In genomic region chr6:129759851-129760595, GRCh38 we compare ENCODE assay signal across 27 cellular contexts.
"Had no signal": no experiment of that assay in that cellular context is flagged by ENCODE, and none has a peak within 500 bp of the region (broad histone marks: within the 10 kb centered on the region; RNA-seq: fewer than 3 reads in every experiment).

No MANE protein-coding gene starts in this region.

- H3K27me3 ChIP-seq: ovary, right lobe of liver, upper lobe of left lung, vagina had no signal

- H3K27ac Mint-ChIP-seq: activated naive CD4-positive, alpha-beta T cell treated with anti-CD3 and anti-CD28 coated beads for 36 hours; activated naive CD8-positive, alpha-beta T cell treated with anti-CD3 and anti-CD28 coated beads, Interleukin-2, amount 10 ng/mL, durations not matched to agents 7 days and 5 days; effector memory CD8-positive, alpha-beta T cell; nephron; progenitor cell of endocrine pancreas; stimulated activated memory B cell treated with anti-CD40 and anti-IgM and Interleukin-4, amounts not matched to agents 10 μg/mL and 1 μg/mL and 100 μg/mL, for 72 hours; stimulated activated naive CD8-positive, alpha-beta T cell treated with anti-CD3 and anti-CD28 coated beads, Interleukin-15, amount 100 ng/mL, for 72 hours; T-helper 2 cell treated with Interferon-gamma antibody and Interleukin-4, amounts not matched to agents 5 μg/mL and 100 μg/mL, for 36 hours had no signal

- H3K4me1 ChIP-seq: lower lobe of right lung, right lobe of liver, upper lobe of left lung, vagina had no signal

- H3K27ac ChIP-seq: lower lobe of right lung, ovary, right lobe of liver, upper lobe of left lung, vagina had no signal

- H3K4me1 Mint-ChIP-seq: stimulated activated memory B cell treated with anti-CD40 and anti-IgM and Interleukin-4, amounts not matched to agents 10 μg/mL and 1 μg/mL and 100 μg/mL, for 72 hours; stimulated activated naive CD8-positive, alpha-beta T cell treated with anti-CD3 and anti-CD28 coated beads, Interleukin-15, amount 100 ng/mL, for 72 hours had no signal

- H3K4me3 Mint-ChIP-seq: activated naive CD4-positive, alpha-beta T cell treated with anti-CD3 and anti-CD28 coated beads for 36 hours; activated naive CD8-positive, alpha-beta T cell treated with anti-CD3 and anti-CD28 coated beads, Interleukin-2, amount 10 ng/mL, durations not matched to agents 7 days and 5 days; effector memory CD8-positive, alpha-beta T cell; nephron; stimulated activated memory B cell treated with anti-CD40 and anti-IgM and Interleukin-4, amounts not matched to agents 10 μg/mL and 1 μg/mL and 100 μg/mL, for 72 hours; stimulated activated naive CD8-positive, alpha-beta T cell treated with anti-CD3 and anti-CD28 coated beads, Interleukin-15, amount 100 ng/mL, for 72 hours; T-helper 2 cell treated with Interferon-gamma antibody and Interleukin-4, amounts not matched to agents 5 μg/mL and 100 μg/mL, for 36 hours had no signal

- H3K9me3 ChIP-seq: lower lobe of right lung, ovary, right lobe of liver, upper lobe of left lung, vagina had no signal

- DNase-seq: activated CD4-positive, alpha-beta T cell treated with anti-CD3 and anti-CD28 coated beads for 4 hours; activated CD4-positive, alpha-beta T cell treated with anti-CD3 and anti-CD28 coated beads, Interleukin-2, amount 50 U/mL, for 48 hours; activated CD8-positive, alpha-beta memory T cell treated with anti-CD3 and anti-CD28 coated beads for 24 hours; activated effector memory CD4-positive, alpha-beta T cell treated with anti-CD3 and anti-CD28 coated beads, Interleukin-2, amount 50 U/mL, for 16 hours; activated naive CD4-positive, alpha-beta T cell treated with anti-CD3 and anti-CD28 coated beads for 36 hours; activated naive CD8-positive, alpha-beta T cell treated with anti-CD3 and anti-CD28 coated beads, Interleukin-2, amount 10 ng/mL, durations not matched to agents 7 days and 5 days; amygdala; caudate nucleus; cortex of kidney; effector memory CD8-positive, alpha-beta T cell; kidney glomerular epithelial cell; lower lobe of right lung; mesenchymal stem cell; ovary; right lobe of liver; stimulated activated CD4-positive, alpha-beta T cell treated with anti-CD3 and anti-CD28 coated beads, Interleukin-1b, Interleukin-23, amount 100 ng/mL, for 48 hours; stimulated activated CD4-positive, alpha-beta T cell treated with anti-CD3 and anti-CD28 coated beads, Interleukin-4, amount 100 ng/mL, for 4 hours; stimulated activated CD8-positive, alpha-beta memory T cell treated with anti-CD3 and anti-CD28 coated beads, Interleukin-4, amount 100 ng/mL, for 48 hours; stimulated activated naive CD8-positive, alpha-beta T cell treated with anti-CD3 and anti-CD28 coated beads, Interleukin-15, amount 100 ng/mL, for 72 hours; substantia nigra; upper lobe of left lung had no signal

- H3K9me3 Mint-ChIP-seq: activated naive CD4-positive, alpha-beta T cell treated with anti-CD3 and anti-CD28 coated beads for 36 hours; activated naive CD8-positive, alpha-beta T cell treated with anti-CD3 and anti-CD28 coated beads, Interleukin-2, amount 10 ng/mL, durations not matched to agents 7 days and 5 days; effector memory CD8-positive, alpha-beta T cell; nephron; stimulated activated memory B cell treated with anti-CD40 and anti-IgM and Interleukin-4, amounts not matched to agents 10 μg/mL and 1 μg/mL and 100 μg/mL, for 72 hours; stimulated activated naive CD8-positive, alpha-beta T cell treated with anti-CD3 and anti-CD28 coated beads, Interleukin-15, amount 100 ng/mL, for 72 hours; T-helper 2 cell treated with Interferon-gamma antibody and Interleukin-4, amounts not matched to agents 5 μg/mL and 100 μg/mL, for 36 hours had no signal

- H3K36me3 ChIP-seq: lower lobe of right lung, ovary, right lobe of liver, upper lobe of left lung, vagina had no signal

- H3K4me3 ChIP-seq: lower lobe of right lung, ovary, right lobe of liver, smooth muscle cell, upper lobe of left lung, vagina had no signal

- H3K4me2 ChIP-seq: smooth muscle cell had no signal

- H3K36me3 Mint-ChIP-seq: activated naive CD8-positive, alpha-beta T cell treated with anti-CD3 and anti-CD28 coated beads, Interleukin-2, amount 10 ng/mL, durations not matched to agents 7 days and 5 days; stimulated activated memory B cell treated with anti-CD40 and anti-IgM and Interleukin-4, amounts not matched to agents 10 μg/mL and 1 μg/mL and 100 μg/mL, for 72 hours had no signal
